In genomic region chr13:49247722-49248432, GRCh38 we compare ENCODE assay signal across 7 cellular contexts.
A peak's percentile ranks its signal among the peaks of the same experiment; 100 is the strongest.
DNase-seq lines count a peak whose midpoint lies in the region; ATAC-seq and TF ChIP-seq lines count a peak whose summit lies in the region.

Gene CDADC1, plus strand, starts transcription at chr13:49247925. Its CDS starts 113 bp downstream, at chr13:49248038.

- in situ Hi-C loops in astrocyte of the spinal cord (cut with HindIII; ENCODE audit: low sequenced_read_pairs): no loop called here

- peak; percentile 64 for DNase-seq in NCI-H2029 (lab: John Stamatoyannopoulos, UW)
- peak; percentile 87 for DNase-seq in T1000 (lab: John Stamatoyannopoulos, UW)
- peak; percentile 96 for DNase-seq in astrocyte of the spinal cord (ENCODE audit: low read depth, low spot score)
- DNase-seq in hippocampal formation (lab: John Stamatoyannopoulos, UW): peak; percentile 91 to 93
- peak; percentile 95 for DNase-seq in retina

- ATAC-seq in GM18502 (IDR thresholded peaks at IDR 0.05; ENCODE audit: poor library complexity, unreplicated experiment) (peak; percentile 97), HG02943 (IDR thresholded peaks at IDR 0.05; ENCODE audit: low read depth, unreplicated experiment) (peak; percentile 97)

- peak within 1 kb of the TSS; percentile 97 for H3K4me3 ChIP-seq in astrocyte of the spinal cord (ENCODE audit: low read depth, low read length)

- TF ChIP-seq CTCF in astrocyte of the spinal cord (IDR thresholded peaks at IDR 0.05; ENCODE audit: low read depth, low read length): no peak

Comparison
In these comparisons a context has a peak if more than half of its experiments do, and no peak if none do; other contexts are left out.
1. Peak in every context shown above with its lines: DNase-seq, ATAC-seq and H3K4me3 ChIP-seq.